In genomic region chr3:53081318-53081717, GRCh38 we compare ENCODE assay signal across 16 cellular contexts. TPM values are rescaled to one million over a fixed set of nuclear protein-coding genes. Genes with fewer than 3 reads are reported as not detected.
DNase-seq lines count a peak whose midpoint lies in the region; ATAC-seq lines count a peak whose summit lies in the region.
"Had no signal": no experiment of that assay in that cellular context is flagged by ENCODE, and none has a peak within 500 bp of the region (broad histone marks: within the 10 kb centered on the region; RNA-seq: fewer than 3 reads in every experiment).

No MANE protein-coding gene starts in this region.

- H3K4me3 ChIP-seq in trophoblast cell (ENCODE audit: low read depth, low read length), result no peak overlapping the region
- H3K4me3 ChIP-seq: GM12878, GM23338 had no signal

- H3K9me3 Mint-ChIP-seq in activated naive CD8-positive, alpha-beta T cell treated with anti-CD3 and anti-CD28 coated beads, Interleukin-2, amount 10 ng/mL, durations not matched to agents 7 days and 5 days, result no peaks in the 10 kb centered on the region
- no peaks in the 10 kb centered on the region for H3K9me3 Mint-ChIP-seq in activated naive CD8-positive, alpha-beta T cell treated with anti-CD3 and anti-CD28 coated beads, Interleukin-2, amount 50 U/mL, for 24 hours
- no peaks in the 10 kb centered on the region for H3K9me3 Mint-ChIP-seq in activated CD8-positive, alpha-beta T cell treated with anti-CD3 and anti-CD28 coated beads, Interleukin-2, amount 10 ng/mL, durations not matched to agents 7 days and 5 days (ENCODE audit: insufficient read depth)
- H3K9me3 Mint-ChIP-seq: CD4-positive, alpha-beta T cell; GM23338 had no signal

- H3K23ac ChIP-seq in trophoblast cell (ENCODE audit: low read length), result no peak overlapping the region

- no peak overlapping the region for H3K4me3 Mint-ChIP-seq in activated naive CD8-positive, alpha-beta T cell treated with anti-CD3 and anti-CD28 coated beads, Interleukin-2, amount 10 ng/mL, durations not matched to agents 7 days and 5 days
- H3K4me3 Mint-ChIP-seq in activated naive CD8-positive, alpha-beta T cell treated with anti-CD3 and anti-CD28 coated beads, Interleukin-2, amount 50 U/mL, for 24 hours, result no peak overlapping the region
- H3K4me3 Mint-ChIP-seq in activated CD8-positive, alpha-beta T cell treated with anti-CD3 and anti-CD28 coated beads, Interleukin-2, amount 10 ng/mL, durations not matched to agents 7 days and 5 days, result no peak overlapping the region
- H3K4me3 Mint-ChIP-seq: B cell; CD4-positive, alpha-beta T cell; GM23338 had no signal

- no peak overlapping the region for H3K27ac Mint-ChIP-seq in activated naive CD8-positive, alpha-beta T cell treated with anti-CD3 and anti-CD28 coated beads, Interleukin-2, amount 10 ng/mL, durations not matched to agents 7 days and 5 days
- H3K27ac Mint-ChIP-seq in activated naive CD8-positive, alpha-beta T cell treated with anti-CD3 and anti-CD28 coated beads, Interleukin-2, amount 50 U/mL, for 24 hours, result no peak overlapping the region
- H3K27ac Mint-ChIP-seq in activated CD8-positive, alpha-beta T cell treated with anti-CD3 and anti-CD28 coated beads, Interleukin-2, amount 10 ng/mL, durations not matched to agents 7 days and 5 days, result no peak overlapping the region
- H3K27ac Mint-ChIP-seq: B cell; CD4-positive, alpha-beta T cell; GM23338 had no signal

- H3K18ac ChIP-seq in trophoblast cell (ENCODE audit: low read length), result no peak overlapping the region

- H3K9me3 ChIP-seq in trophoblast cell (ENCODE audit: insufficient read depth, low read depth, low read length), result peaks cover 1% of the 10 kb centered on the region

- no peak overlapping the region for H2AFZ ChIP-seq in trophoblast cell (ENCODE audit: insufficient read depth, low read length, poor library complexity)
- H2AFZ ChIP-seq: GM23338 had no signal

- H4K12ac ChIP-seq in trophoblast cell (ENCODE audit: low read depth, low read length), result no peak overlapping the region

- H3K9ac ChIP-seq in trophoblast cell (ENCODE audit: low read length), result no peak overlapping the region

- H3K27me3 Mint-ChIP-seq in activated naive CD8-positive, alpha-beta T cell treated with anti-CD3 and anti-CD28 coated beads, Interleukin-2, amount 10 ng/mL, durations not matched to agents 7 days and 5 days, result no peaks in the 10 kb centered on the region
- H3K27me3 Mint-ChIP-seq in activated naive CD8-positive, alpha-beta T cell treated with anti-CD3 and anti-CD28 coated beads, Interleukin-2, amount 50 U/mL, for 24 hours, result no peaks in the 10 kb centered on the region
- H3K27me3 Mint-ChIP-seq in activated CD8-positive, alpha-beta T cell treated with anti-CD3 and anti-CD28 coated beads, Interleukin-2, amount 10 ng/mL, durations not matched to agents 7 days and 5 days (ENCODE audit: low read depth), result no peaks in the 10 kb centered on the region
- H3K27me3 Mint-ChIP-seq: B cell; CD4-positive, alpha-beta T cell had no signal

- H3K27ac ChIP-seq in trophoblast cell (ENCODE audit: low read depth, low read length), result no peak overlapping the region

- H2BK120ac ChIP-seq in trophoblast cell (ENCODE audit: insufficient read depth, low read length, poor library complexity), result no peak overlapping the region

- no peaks in the 10 kb centered on the region for H3K79me2 ChIP-seq in trophoblast cell (ENCODE audit: control insufficient read depth, insufficient read depth, low read length, poor library complexity)

- H3K4me2 ChIP-seq in trophoblast cell (ENCODE audit: low read length), result no peak overlapping the region
- H3K4me2 ChIP-seq: GM23338 had no signal

- H3K36me3 ChIP-seq in trophoblast cell (ENCODE audit: control insufficient read depth in 1 of 2, insufficient read depth in 2 of 2, low read length in 2 of 2), result no peaks in the 10 kb centered on the region

- H3K4me1 ChIP-seq in trophoblast cell (ENCODE audit: control insufficient read depth in 1 of 2, insufficient read depth in 2 of 2, low read length in 2 of 2), result no peaks in the 10 kb centered on the region

- no peaks in the 10 kb centered on the region for H3K27me3 ChIP-seq in trophoblast cell (ENCODE audit: insufficient read depth, low read length)

- DNase-seq in activated naive CD8-positive, alpha-beta T cell treated with anti-CD3 and anti-CD28 coated beads, Interleukin-2, amount 10 ng/mL, durations not matched to agents 7 days and 5 days, result peak; percentile 13
- DNase-seq in activated naive CD8-positive, alpha-beta T cell treated with anti-CD3 and anti-CD28 coated beads, Interleukin-2, amount 50 U/mL, for 24 hours, result no peak
- DNase-seq in islet precursor cell (peak; percentile 20), sciatic nerve (ENCODE audit: low spot score) (peak; percentile 19), trophoblast cell (no peak)
- DNase-seq in stimulated activated CD4-positive, alpha-beta T cell treated with anti-CD3 and anti-CD28 coated beads, Interleukin-4, amount 100 ng/mL, for 1 hour, result no peak
- DNase-seq in activated CD8-positive, alpha-beta T cell treated with anti-CD3 and anti-CD28 coated beads, Interleukin-2, amount 10 ng/mL, durations not matched to agents 7 days and 5 days, result no peak
- DNase-seq: C1 segment of cervical spinal cord; Calu3; CD4-positive, alpha-beta T cell; DMS 273 treated with DMSO at 0.1 percent for 48 hours; H7 had no signal

- no peak for ATAC-seq in activated naive CD8-positive, alpha-beta T cell treated with anti-CD3 and anti-CD28 coated beads, Interleukin-2, amount 10 ng/mL, durations not matched to agents 7 days and 5 days (ENCODE audit: low read depth)
- no peak for ATAC-seq in activated naive CD8-positive, alpha-beta T cell treated with anti-CD3 and anti-CD28 coated beads, Interleukin-2, amount 50 U/mL, for 24 hours
- no peak for ATAC-seq in sciatic nerve
- no peak for ATAC-seq in activated CD8-positive, alpha-beta T cell treated with anti-CD3 and anti-CD28 coated beads, Interleukin-2, amount 10 ng/mL, durations not matched to agents 7 days and 5 days
- ATAC-seq: GM12878, GM23338, HepG2 had no signal

- H3K4ac ChIP-seq in trophoblast cell (ENCODE audit: low read depth, low read length), result no peak overlapping the region

- no peak overlapping the region for H2BK12ac ChIP-seq in trophoblast cell (ENCODE audit: low read length)

- no peaks in the 10 kb centered on the region for H3K4me1 Mint-ChIP-seq in activated naive CD8-positive, alpha-beta T cell treated with anti-CD3 and anti-CD28 coated beads, Interleukin-2, amount 10 ng/mL, durations not matched to agents 7 days and 5 days
- H3K4me1 Mint-ChIP-seq in activated naive CD8-positive, alpha-beta T cell treated with anti-CD3 and anti-CD28 coated beads, Interleukin-2, amount 50 U/mL, for 24 hours, result peaks cover 1% of the 10 kb centered on the region
- no peaks in the 10 kb centered on the region for H3K4me1 Mint-ChIP-seq in activated CD8-positive, alpha-beta T cell treated with anti-CD3 and anti-CD28 coated beads, Interleukin-2, amount 10 ng/mL, durations not matched to agents 7 days and 5 days (ENCODE audit: low read depth)
- H3K4me1 Mint-ChIP-seq: B cell, GM23338 had no signal

- H3K79me1 ChIP-seq in trophoblast cell (ENCODE audit: low read length), result no peaks in the 10 kb centered on the region

- H4K91ac ChIP-seq in trophoblast cell (ENCODE audit: low read depth, low read length), result no peak overlapping the region

- no peaks in the 10 kb centered on the region for H3K36me3 Mint-ChIP-seq in activated naive CD8-positive, alpha-beta T cell treated with anti-CD3 and anti-CD28 coated beads, Interleukin-2, amount 10 ng/mL, durations not matched to agents 7 days and 5 days
- no peaks in the 10 kb centered on the region for H3K36me3 Mint-ChIP-seq in activated naive CD8-positive, alpha-beta T cell treated with anti-CD3 and anti-CD28 coated beads, Interleukin-2, amount 50 U/mL, for 24 hours (ENCODE audit: low read depth)
- no peaks in the 10 kb centered on the region for H3K36me3 Mint-ChIP-seq in activated CD8-positive, alpha-beta T cell treated with anti-CD3 and anti-CD28 coated beads, Interleukin-2, amount 10 ng/mL, durations not matched to agents 7 days and 5 days (ENCODE audit: low read depth)

- CTCF ChIA-PET in activated CD8-positive, alpha-beta T cell treated with anti-CD3 and anti-CD28 coated beads, Interleukin-2, amount 10 ng/mL, durations not matched to agents 7 days and 5 days (lab: Charles Lee), result interaction anchor here (1.3 kb wide), 1 partner anchor 33 kb away, joined by 5 read pairs; no protein-coding TSS in a partner anchor

- no peak overlapping the region for H4K8ac ChIP-seq in trophoblast cell (ENCODE audit: low read depth, low read length)

- H2BK5ac ChIP-seq in trophoblast cell (ENCODE audit: low read depth, low read length, poor library complexity), result no peak overlapping the region

- POLR2A ChIA-PET in activated naive CD8-positive, alpha-beta T cell treated with anti-CD3 and anti-CD28 coated beads, Interleukin-2, amount 10 ng/mL, durations not matched to agents 7 days and 5 days (lab: Charles Lee), result interaction anchor here (0.6 kb wide), 1 partner anchor 27 kb away, joined by 3 read pairs; no protein-coding TSS in a partner anchor
- POLR2A ChIA-PET in activated CD8-positive, alpha-beta T cell treated with anti-CD3 and anti-CD28 coated beads, Interleukin-2, amount 10 ng/mL, durations not matched to agents 7 days and 5 days (lab: Charles Lee), result no interaction called here

- no CpG with 5 or more reads among the region's 5 CpGs for WGBS in trophoblast cell (ENCODE audit: extremely low coverage, insufficient coverage, insufficient read length)

- intact Hi-C loops in sciatic nerve (cut with DNase I), result no loop called here

- no peak overlapping the region for H3K14ac ChIP-seq in trophoblast cell (ENCODE audit: low read length)

- no peak overlapping the region for H2AK5ac ChIP-seq in trophoblast cell (ENCODE audit: low read length)

RNA-seq across cellular contexts. Expression of gene SFMBT1, which starts 35.4 kb away (rescaled TPM):
- 10 to 100 TPM; 29.5 to 30.8 TPM for total RNA-seq in activated naive CD8-positive, alpha-beta T cell treated with anti-CD3 and anti-CD28 coated beads, Interleukin-2, amount 10 ng/mL, durations not matched to agents 7 days and 5 days
- 12.0 TPM for total RNA-seq in sciatic nerve
- polyA plus RNA-seq in trophoblast cell (2013), result 1.4 and 1.8 TPM in 2 replicates
- total RNA-seq in activated CD8-positive, alpha-beta T cell treated with anti-CD3 and anti-CD28 coated beads, Interleukin-2, amount 10 ng/mL, durations not matched to agents 7 days and 5 days, result 10 to 100 TPM; 31.1 to 33.3 TPM

RNA-seq across cellular contexts. Expression of gene RFT1, which starts 48.9 kb away (rescaled TPM):
- total RNA-seq in activated naive CD8-positive, alpha-beta T cell treated with anti-CD3 and anti-CD28 coated beads, Interleukin-2, amount 10 ng/mL, durations not matched to agents 7 days and 5 days, result 10 to 100 TPM; 27.9 to 32.2 TPM
- total RNA-seq in sciatic nerve, result 21.3 TPM
- polyA plus RNA-seq in trophoblast cell (2013), result 10.1 and 10.5 TPM in 2 replicates
- 10 to 100 TPM; 31.7 to 32.3 TPM for total RNA-seq in activated CD8-positive, alpha-beta T cell treated with anti-CD3 and anti-CD28 coated beads, Interleukin-2, amount 10 ng/mL, durations not matched to agents 7 days and 5 days

Comparison
In these comparisons a context has a peak if more than half of its experiments do, and no peak if none do; other contexts are left out.
1. DNase-seq: peak in activated naive CD8-positive, alpha-beta T cell treated with anti-CD3 and anti-CD28 coated beads, Interleukin-2, amount 10 ng/mL, durations not matched to agents 7 days and 5 days (single experiment), islet precursor cell (single experiment) and sciatic nerve (single experiment); none in activated naive CD8-positive, alpha-beta T cell treated with anti-CD3 and anti-CD28 coated beads, Interleukin-2, amount 50 U/mL, for 24 hours (single experiment), stimulated activated CD4-positive, alpha-beta T cell treated with anti-CD3 and anti-CD28 coated beads, Interleukin-4, amount 100 ng/mL, for 1 hour (single experiment), trophoblast cell (0 of 2) and activated CD8-positive, alpha-beta T cell treated with anti-CD3 and anti-CD28 coated beads, Interleukin-2, amount 10 ng/mL, durations not matched to agents 7 days and 5 days (single experiment).